Comparison of ENCODE assay signal across 25 cellular contexts in genomic region chr11:86186420-86186819, GRCh38. TPM values are rescaled to one million over a fixed set of nuclear protein-coding genes. Genes with fewer than 3 reads are reported as not detected.
DNase-seq lines count a peak whose midpoint lies in the region; ATAC-seq, FAIRE-seq and TF ChIP-seq lines count a peak whose summit lies in the region.
"Had no signal": no experiment of that assay in that cellular context is flagged by ENCODE, and none has a peak within 500 bp of the region (broad histone marks: within the 10 kb centered on the region; RNA-seq: fewer than 3 reads in every experiment).

No MANE protein-coding gene starts in this region.

- CTCF ChIA-PET in K562 (lab: Yijun Ruan, JAX; ENCODE audit: low intra/inter-chr PET ratio) (no interaction called here), SK-N-SH (lab: Yijun Ruan, JAX) (interaction anchor here (1.5 kb wide), 1 partner anchor 331 kb away, joined by 3 read pairs; the partner anchor contains the start of gene CCDC83)

- intact Hi-C loops in K562 (cut with micrococcal nuclease) (no loop called here), sciatic nerve (cut with DNase I) (no loop called here)

- no peak for FAIRE-seq in K562 (lab: Jason Lieb, UNC)
- FAIRE-seq: GM19239, H54 had no signal

- H3K27me3 ChIP-seq in GM23248 (replicated peaks; ENCODE audit: insufficient read depth) (no peaks in the 10 kb centered on the region), K562 (ENCODE audit: control insufficient read depth in 2 of 2, insufficient read depth in 2 of 2, low read length in 2 of 2) (no peaks in the 10 kb centered on the region), SK-N-SH (ENCODE audit: insufficient read depth) (no peaks in the 10 kb centered on the region)
- H3K27me3 ChIP-seq: BE2C had no signal

- H3K4me1 ChIP-seq in GM23248 (ENCODE audit: insufficient read depth) (no peaks in the 10 kb centered on the region), K562 (replicated peaks in 1 of 2; ENCODE audit: control insufficient read depth in 2 of 2, insufficient read depth in 2 of 2, low read length in 2 of 2) (peaks cover 24 to 53% of the 10 kb centered on the region in 2 experiments), SK-N-SH (ENCODE audit: control insufficient read depth in 1 of 2, insufficient read depth in 2 of 2, low read depth in 1 of 2, low read length in 1 of 2) (no peaks in the 10 kb centered on the region; a peak in 1 of 4 replicates)
- H3K4me1 ChIP-seq: BE2C had no signal

- no peaks in the 10 kb centered on the region for H4K20me1 ChIP-seq in GM23248 (ENCODE audit: insufficient read depth)
- H4K20me1 ChIP-seq in K562 (replicated peaks; ENCODE audit: control insufficient read depth, insufficient read depth, low read length) = no peaks in the 10 kb centered on the region
- H4K20me1 ChIP-seq in SK-N-SH (ENCODE audit: insufficient read depth) = no peaks in the 10 kb centered on the region

- no peak for TF ChIP-seq CTCF in AG10803 (conservative IDR thresholded peaks at IDR 0.05; ENCODE audit: low read length)
- TF ChIP-seq CTCF in K562 (IDR thresholded peaks at IDR 0.05 in 2 of 3, conservative IDR thresholded peaks at IDR 0.05 in 1 of 3; ENCODE audit: insufficient read depth in 2 of 3, low read depth in 1 of 3, low read length in 3 of 3) = no peak
- no peak for TF ChIP-seq CTCF in SK-N-SH (IDR thresholded peaks at IDR 0.05)

- in situ Hi-C loops in GM23248 (cut with MboI) (no loop called here), K562 (cut with MboI) (no loop called here)

- ATAC-seq in K562 = no peak
- peak; percentile 62 for ATAC-seq in sciatic nerve
- no peak for ATAC-seq in GM19463 (IDR thresholded peaks at IDR 0.05; ENCODE audit: unreplicated experiment)

- no peak for TF ChIP-seq EP300 in K562 (IDR thresholded peaks at IDR 0.05; ENCODE audit: low read length)
- TF ChIP-seq EP300 in SK-N-SH (IDR thresholded peaks at IDR 0.05; ENCODE audit: borderline replicate concordance in 1 of 2, low read depth in 1 of 2, low read length in 1 of 2) = no peak

- WGBS in GM23248 (ENCODE audit: low coverage in 1 of 2, low lambda C conversion rate in 2 of 2, missing lambda C conversion rate in 2 of 2), 2 experiments = 46 to 48% methylated on average over 4 of the region's 4 CpGs
- WGBS in K562 (ENCODE audit: insufficient coverage, low coverage, missing lambda C conversion rate) = 16% methylated on average over 4 of the region's 4 CpGs
- WGBS in SK-N-SH (ENCODE audit: low lambda C conversion rate) = 84% methylated on average over 4 of the region's 4 CpGs

- no peaks in the 10 kb centered on the region for H3F3A ChIP-seq in GM23248 (ENCODE audit: insufficient read depth)
- H3F3A ChIP-seq in SK-N-SH (replicated peaks; ENCODE audit: insufficient read depth) = no peaks in the 10 kb centered on the region

- no peak overlapping the region for H3K4me3 ChIP-seq in AG10803 (ENCODE audit: low read length)
- no peak overlapping the region for H3K4me3 ChIP-seq in GM23248
- H3K4me3 ChIP-seq in K562 = no peak overlapping the region
- H3K4me3 ChIP-seq in SK-N-SH (ENCODE audit: low read depth in 2 of 2, low read length in 1 of 2) = no peak overlapping the region

- DNase-seq in AG10803 (ENCODE audit: low read depth) = peak; percentile 70
- DNase-seq in GM23248 = no peak
- DNase-seq in K562 (ENCODE audit: extremely low read depth in 1 of 4, low spot score in 3 of 4) = no peak
- no peak for DNase-seq in sciatic nerve (ENCODE audit: low spot score)
- DNase-seq in NCI-H2171 treated with DMSO at 0.1 percent for 48 hours (lab: John Stamatoyannopoulos, UW) = no peak
- no peak for DNase-seq in cerebellar cortex (ENCODE audit: low spot score)
- DNase-seq in SK-N-SH = no peak
- DNase-seq: BE2C; CD8-positive, alpha-beta memory T cell; DMS 273 treated with DMSO at 0.1 percent for 48 hours; DMS79 treated with DMSO at 0.1 percent for 48 hours; MV-4-11; NCI-H1105; NCI-H1436 treated with DMSO at 0.1 percent for 48 hours; NCI-H187 treated with DMSO at 0.1 percent for 48 hours; NCI-H2107; NCI-H446; NCI-H524 treated with DMSO at 0.1 percent for 48 hours; NCI-H774; RPMI8226; SHP77 had no signal

- H3K9me2 ChIP-seq in GM23248 (ENCODE audit: insufficient read depth) (no peaks in the 10 kb centered on the region; the same call in 1 of the 2 replicates), SK-N-SH (no peaks in the 10 kb centered on the region)

- TF ChIP-seq RAD21 in K562 (CRISPR knock-in tag; conservative IDR thresholded peaks at IDR 0.05 in 1 of 2, IDR thresholded peaks at IDR 0.05 in 1 of 2) = no peak
- TF ChIP-seq RAD21 in SK-N-SH (IDR thresholded peaks at IDR 0.05; ENCODE audit: low read length) = no peak

- H3K4me2 ChIP-seq in GM23248 (ENCODE audit: unreplicated experiment) (no peak overlapping the region), K562 (ENCODE audit: insufficient read depth, low read length) (no peak overlapping the region; the same call in 1 of the 2 replicates), SK-N-SH (no peak overlapping the region)

- no peak overlapping the region for H3K9ac ChIP-seq in GM23248
- peak overlapping the region; percentile 33 to 51; a peak in 3 of 4 replicates for H3K9ac ChIP-seq in K562 (ENCODE audit: insufficient read depth in 1 of 2, low read depth in 2 of 2, low read length in 2 of 2)
- H3K9ac ChIP-seq in SK-N-SH = no peak overlapping the region

- H3K36me3 ChIP-seq in GM23248 (ENCODE audit: low read depth) (no peaks in the 10 kb centered on the region), K562 (ENCODE audit: control insufficient read depth, insufficient read depth, low read length) (no peaks in the 10 kb centered on the region), SK-N-SH (replicated peaks in 1 of 2; ENCODE audit: control insufficient read depth in 1 of 2, insufficient read depth in 2 of 2, low read length in 1 of 2) (no peaks in the 10 kb centered on the region)
- H3K36me3 ChIP-seq: BE2C had no signal

- H3K27ac ChIP-seq in GM23248 = no peak overlapping the region
- H3K27ac ChIP-seq in K562 (ENCODE audit: extremely low read depth, low read depth, low read length) = peak overlapping the region; percentile 63
- H3K27ac ChIP-seq in SK-N-SH (ENCODE audit: low read depth in 2 of 2, low read length in 1 of 2) = no peak overlapping the region
- H3K27ac ChIP-seq: HL-60 had no signal

- BruUV-seq in K562 (replicated peaks; lab: Mats Ljungman, UMichigan) = no TSS peak

- H3K79me2 ChIP-seq in GM23248 (ENCODE audit: insufficient read depth) (no peaks in the 10 kb centered on the region), K562 (ENCODE audit: control insufficient read depth, insufficient read depth, low read length) (no peaks in the 10 kb centered on the region), SK-N-SH (ENCODE audit: insufficient read depth) (no peaks in the 10 kb centered on the region)

- POLR2A ChIA-PET in K562 (lab: Yijun Ruan, JAX) (interaction anchor here (1.0 to 1.5 kb wide), 5 partner anchors 10 to 14 kb away, joined by 3 to 5 read pairs (median 4); no protein-coding TSS in a partner anchor), SK-N-SH (lab: Yijun Ruan, JAX) (no interaction called here)

- peak overlapping the region; percentile 17; the same call in 1 of the 2 replicates for H2AFZ ChIP-seq in GM23248
- H2AFZ ChIP-seq in K562 (ENCODE audit: low read depth, low read length) = peak overlapping the region; percentile 90
- no peak overlapping the region for H2AFZ ChIP-seq in SK-N-SH (ENCODE audit: low read depth)

- no peak for TF ChIP-seq POLR2A in K562 (conservative IDR thresholded peaks at IDR 0.05)

- no peaks in the 10 kb centered on the region for H3K9me1 ChIP-seq in K562 (ENCODE audit: control insufficient read depth, insufficient read depth, low read length)

- H3K9me3 ChIP-seq in GM23248 (ENCODE audit: low read depth) (no peaks in the 10 kb centered on the region), K562 (replicated peaks; ENCODE audit: control insufficient read depth, insufficient read depth, low read depth, low read length) (no peaks in the 10 kb centered on the region), SK-N-SH (no peaks in the 10 kb centered on the region)
- H3K9me3 ChIP-seq: BE2C had no signal

TF ChIP-seq in K562, 482 proteins besides CTCF, POLR2A, EP300 and RAD21 (continues in another document):
- TF ChIP-seq NR2C1 (IDR thresholded peaks at IDR 0.05) = no peak
- peak; percentile 37; the same call in 1 of the 2 replicates for TF ChIP-seq NR2C1 (tag; IDR thresholded peaks at IDR 0.05)
- no peak for TF ChIP-seq ZNF76 (CRISPR knock-in tag; IDR thresholded peaks at IDR 0.05; ENCODE audit: borderline replicate concordance)

TF ChIP-seq in SK-N-SH, 30 proteins besides CTCF, POLR2A, EP300 and RAD21 (continues in another document):
- TF ChIP-seq EZH2phosphoT487 (IDR thresholded peaks at IDR 0.05; ENCODE audit: borderline replicate concordance, low read depth) (no peak), USF1 (IDR thresholded peaks at IDR 0.05; ENCODE audit: borderline replicate concordance, low read depth) (no peak)

RNA-seq across cellular contexts. Expression of gene EED, which starts 58.1 kb away (rescaled TPM):
- total RNA-seq in GM23248 (2014; rRNA removed; shearing (Covaris generic)) = 15.0 and 24.0 TPM in 2 replicates
- 19.4 and 20.1 TPM in 2 replicates for polyA plus RNA-seq in GM23248 (2016; fragmentation: Nextera tagmentation; extraction: Ambion mirVana)
- total RNA-seq in K562 (2011; cell fraction: chromatin; rRNA removed; ENCODE audit: low replicate concordance) = 50.8 and 171 TPM in 2 replicates
- total RNA-seq in K562 (2011; cell fraction: nucleolus; rRNA removed) = 21.7 and 26.6 TPM in 2 replicates
- total RNA-seq in K562 (2011; cell fraction: nucleoplasm; rRNA removed) = 72.6 and 106 TPM in 2 replicates
- 33.0 and 34.4 TPM in 2 replicates for total RNA-seq in K562 (2014; rRNA removed)
- total RNA-seq in K562 (2014; rRNA removed; fragmentation: Illumina TruSeq; extraction: Trizol) = 57.1 and 62.6 TPM in 2 replicates
- total RNA-seq in K562 (2015; rRNA removed; fragmentation: Illumina TruSeq; extraction: Trizol) = 51.5 and 55.1 TPM in 2 replicates
- total RNA-seq in K562 (2021) = 47.4 and 47.8 TPM in 2 replicates
- polyA plus RNA-seq in K562 (2011; rRNA removed) = 61.6 and 99.5 TPM in 2 replicates
- 16.1 and 24.9 TPM in 2 replicates for polyA plus RNA-seq in K562 (2011; cell fraction: cytosol; rRNA removed)
- polyA plus RNA-seq in K562 (2011; cell fraction: nucleus; rRNA removed) = 39.1 and 51.7 TPM in 2 replicates
- 32.5 and 74.9 TPM in 2 replicates for polyA plus RNA-seq in K562 (2012)
- polyA plus RNA-seq in K562 (2014; fragmentation: Illumina TruSeq; extraction: Trizol) = 41.9 and 43.1 TPM in 2 replicates
- 100 to 1,000 TPM; 108 to 110 TPM for polyA plus RNA-seq in K562 (2014; fragmentation: Nextera tagmentation; extraction: Ambion mirVana)
- polyA plus RNA-seq in K562 (2014; rRNA removed) = 47.3 and 48.0 TPM in 2 replicates
- polyA minus RNA-seq in K562 (2011; rRNA and poly(A)+ RNA removed) = 67.8 and 85.7 TPM in 2 replicates
- 20.5 and 31.8 TPM in 2 replicates for polyA minus RNA-seq in K562 (2011; cell fraction: cytosol; rRNA and poly(A)+ RNA removed)
- 45.6 and 53.3 TPM in 2 replicates for polyA minus RNA-seq in K562 (2011; cell fraction: nucleus; rRNA and poly(A)+ RNA removed)
- total RNA-seq in sciatic nerve = 25.2 TPM
- 12.8 and 14.2 TPM in 2 replicates for polyA plus RNA-seq in SK-N-SH (2012; rRNA removed)
- 13.3 and 13.9 TPM in 2 replicates for polyA plus RNA-seq in SK-N-SH (2012; cell fraction: cytosol; rRNA removed)
- polyA plus RNA-seq in SK-N-SH (2012; cell fraction: nucleus; rRNA removed) = 21.7 and 33.6 TPM in 2 replicates

Comparison
In these comparisons a context has a peak if more than half of its experiments do, and no peak if none do; other contexts are left out.
1. H3K9ac ChIP-seq: peak in K562 (2 of 2); none in GM23248 (single experiment) and SK-N-SH (single experiment).